1 cellular context compared by ENCODE assay signal in the genomic region with DNA sequence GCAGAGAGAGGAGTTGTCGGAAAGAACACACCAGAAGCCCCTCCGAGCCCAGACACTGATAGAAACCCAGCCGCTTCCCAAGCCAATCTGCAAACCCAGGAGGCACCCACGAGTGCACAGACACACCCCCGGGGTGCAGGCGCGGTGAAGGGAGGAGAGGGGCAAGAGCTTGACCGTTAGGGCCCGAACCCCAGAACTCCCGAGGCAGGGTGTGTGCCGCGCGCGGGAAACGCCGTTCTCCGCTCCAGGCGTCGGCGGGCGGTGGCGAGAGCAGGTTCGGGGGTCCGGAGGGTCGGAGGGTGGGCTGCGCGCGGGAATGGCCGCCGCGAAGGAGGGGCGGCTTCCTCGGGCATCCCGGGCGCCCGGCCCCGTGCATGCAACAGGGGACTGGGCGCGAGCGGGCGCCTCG.
A peak's percentile ranks its signal among the peaks of the same experiment; 100 is the strongest.
TF ChIP-seq lines count a peak whose summit lies in the region.

No MANE protein-coding gene starts in this region.

TF ChIP-seq in HepG2, 621 proteins besides CTCF, POLR2A, EP300 and RAD21 (continued from another document):
- TF ChIP-seq HDAC1 (CRISPR knock-in tag; IDR thresholded peaks at IDR 0.05) = peak; percentile 70
- TF ChIP-seq ZNF644 (CRISPR knock-in tag; IDR thresholded peaks at IDR 0.05; ENCODE audit: low read depth) = no peak
- TF ChIP-seq EEA1 (CRISPR knock-in tag; IDR thresholded peaks at IDR 0.05; ENCODE audit: borderline replicate concordance) = peak; percentile 28; the same call in 1 of the 2 replicates
- TF ChIP-seq, protein P1, sequence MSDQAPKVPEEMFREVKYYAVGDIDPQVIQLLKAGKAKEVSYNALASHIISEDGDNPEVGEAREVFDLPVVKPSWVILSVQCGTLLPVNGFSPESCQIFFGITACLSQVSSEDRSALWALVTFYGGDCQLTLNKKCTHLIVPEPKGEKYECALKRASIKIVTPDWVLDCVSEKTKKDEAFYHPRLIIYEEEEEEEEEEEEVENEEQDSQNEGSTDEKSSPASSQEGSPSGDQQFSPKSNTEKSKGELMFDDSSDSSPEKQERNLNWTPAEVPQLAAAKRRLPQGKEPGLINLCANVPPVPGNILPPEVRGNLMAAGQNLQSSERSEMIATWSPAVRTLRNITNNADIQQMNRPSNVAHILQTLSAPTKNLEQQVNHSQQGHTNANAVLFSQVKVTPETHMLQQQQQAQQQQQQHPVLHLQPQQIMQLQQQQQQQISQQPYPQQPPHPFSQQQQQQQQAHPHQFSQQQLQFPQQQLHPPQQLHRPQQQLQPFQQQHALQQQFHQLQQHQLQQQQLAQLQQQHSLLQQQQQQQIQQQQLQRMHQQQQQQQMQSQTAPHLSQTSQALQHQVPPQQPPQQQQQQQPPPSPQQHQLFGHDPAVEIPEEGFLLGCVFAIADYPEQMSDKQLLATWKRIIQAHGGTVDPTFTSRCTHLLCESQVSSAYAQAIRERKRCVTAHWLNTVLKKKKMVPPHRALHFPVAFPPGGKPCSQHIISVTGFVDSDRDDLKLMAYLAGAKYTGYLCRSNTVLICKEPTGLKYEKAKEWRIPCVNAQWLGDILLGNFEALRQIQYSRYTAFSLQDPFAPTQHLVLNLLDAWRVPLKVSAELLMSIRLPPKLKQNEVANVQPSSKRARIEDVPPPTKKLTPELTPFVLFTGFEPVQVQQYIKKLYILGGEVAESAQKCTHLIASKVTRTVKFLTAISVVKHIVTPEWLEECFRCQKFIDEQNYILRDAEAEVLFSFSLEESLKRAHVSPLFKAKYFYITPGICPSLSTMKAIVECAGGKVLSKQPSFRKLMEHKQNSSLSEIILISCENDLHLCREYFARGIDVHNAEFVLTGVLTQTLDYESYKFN (CRISPR knock-in tag; conservative IDR thresholded peaks at IDR 0.05) = 0 out of 2 replicates have a peak, but pooled peaks have one; percentile 20
- TF ChIP-seq ZFP82 (CRISPR knock-in tag; IDR thresholded peaks at IDR 0.05; ENCODE audit: borderline replicate concordance) = no peak
- no peak for TF ChIP-seq MED1 (CRISPR knock-in tag; IDR thresholded peaks at IDR 0.05)
- TF ChIP-seq JUN (CRISPR knock-in tag; IDR thresholded peaks at IDR 0.05) = peak; percentile 52
- no peak for TF ChIP-seq ZNF547 (CRISPR knock-in tag; IDR thresholded peaks at IDR 0.05)
- TF ChIP-seq, protein P2, sequence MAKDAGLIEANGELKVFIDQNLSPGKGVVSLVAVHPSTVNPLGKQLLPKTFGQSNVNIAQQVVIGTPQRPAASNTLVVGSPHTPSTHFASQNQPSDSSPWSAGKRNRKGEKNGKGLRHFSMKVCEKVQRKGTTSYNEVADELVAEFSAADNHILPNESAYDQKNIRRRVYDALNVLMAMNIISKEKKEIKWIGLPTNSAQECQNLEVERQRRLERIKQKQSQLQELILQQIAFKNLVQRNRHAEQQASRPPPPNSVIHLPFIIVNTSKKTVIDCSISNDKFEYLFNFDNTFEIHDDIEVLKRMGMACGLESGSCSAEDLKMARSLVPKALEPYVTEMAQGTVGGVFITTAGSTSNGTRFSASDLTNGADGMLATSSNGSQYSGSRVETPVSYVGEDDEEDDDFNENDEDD (CRISPR knock-in tag; IDR thresholded peaks at IDR 0.05; ENCODE audit: borderline replicate concordance) = peak; percentile 23; the same call in 1 of the 2 replicates
- TF ChIP-seq KAT7 (CRISPR knock-in tag; IDR thresholded peaks at IDR 0.05; ENCODE audit: borderline replicate concordance) = peak; percentile 75; the same call in 1 of the 2 replicates
- no peak for TF ChIP-seq MTF2 (CRISPR knock-in tag; IDR thresholded peaks at IDR 0.05; ENCODE audit: borderline replicate concordance)
- TF ChIP-seq, protein P3, sequence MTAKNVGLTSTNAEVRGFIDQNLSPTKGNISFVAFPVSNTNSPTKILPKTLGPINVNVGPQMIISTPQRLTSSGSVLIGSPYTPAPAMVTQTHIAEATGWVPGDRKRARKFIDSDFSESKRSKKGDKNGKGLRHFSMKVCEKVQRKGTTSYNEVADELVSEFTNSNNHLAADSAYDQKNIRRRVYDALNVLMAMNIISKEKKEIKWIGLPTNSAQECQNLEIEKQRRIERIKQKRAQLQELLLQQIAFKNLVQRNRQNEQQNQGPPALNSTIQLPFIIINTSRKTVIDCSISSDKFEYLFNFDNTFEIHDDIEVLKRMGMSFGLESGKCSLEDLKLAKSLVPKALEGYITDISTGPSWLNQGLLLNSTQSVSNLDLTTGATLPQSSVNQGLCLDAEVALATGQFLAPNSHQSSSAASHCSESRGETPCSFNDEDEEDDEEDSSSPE (CRISPR knock-in tag; IDR thresholded peaks at IDR 0.05) = peak; percentile 34; the same call in 1 of the 2 replicates
- peak; percentile 44; the same call in 1 of the 2 replicates for TF ChIP-seq ZNF703 (CRISPR knock-in tag; IDR thresholded peaks at IDR 0.05; ENCODE audit: borderline replicate concordance)
- TF ChIP-seq ZNF607 (CRISPR knock-in tag; IDR thresholded peaks at IDR 0.05; ENCODE audit: borderline replicate concordance) = 0 out of 2 replicates have a peak, but pooled peaks have one; percentile 20
